In genomic region chr15:50241684-50242450, GRCh38 we compare ENCODE assay signal across 13 cellular contexts. TPM values are rescaled to one million over a fixed set of nuclear protein-coding genes. Genes with fewer than 3 reads are reported as not detected.
DNase-seq lines count a peak whose midpoint lies in the region; ATAC-seq and TF ChIP-seq lines count a peak whose summit lies in the region.
"Had no signal": no experiment of that assay in that cellular context is flagged by ENCODE, and none has a peak within 500 bp of the region (broad histone marks: within the 10 kb centered on the region; RNA-seq: fewer than 3 reads in every experiment).

No MANE protein-coding gene starts in this region.

- no peak overlapping the region for H2BK15ac ChIP-seq in H9 (ENCODE audit: low read depth, low read length)

- H3K56ac ChIP-seq in H9 (ENCODE audit: insufficient read length, low read depth, low read length): no peak overlapping the region

- CTCF ChIA-PET in activated CD4-positive, alpha-beta memory T cell treated with anti-CD3 and anti-CD28 coated beads for 36 hours (lab: Charles Lee): interaction anchor here (0.6 to 1.8 kb wide), 6 partner anchors 16 to 212 kb away, joined by 3 to 8 read pairs (median 3); partner anchors contain the start of gene SLC27A2

- POLR2A ChIA-PET in activated CD4-positive, alpha-beta memory T cell treated with anti-CD3 and anti-CD28 coated beads for 36 hours (lab: Charles Lee): interaction anchor here (0.7 to 1.0 kb wide), 2 partner anchors 57 to 112 kb away, joined by 3 to 7 read pairs; no protein-coding TSS in a partner anchor

- H3K4me3 Mint-ChIP-seq in H9 (no peak overlapping the region), natural killer cell (no peak overlapping the region)
- H3K4me3 Mint-ChIP-seq in activated CD4-positive, alpha-beta memory T cell treated with anti-CD3 and anti-CD28 coated beads for 36 hours: no peak overlapping the region

- no peak overlapping the region for H4K5ac ChIP-seq in H9 (ENCODE audit: insufficient read length, low read depth, low read length)

- H3K79me1 ChIP-seq in H9 (ENCODE audit: insufficient read depth, low read depth, low read length, poor library complexity, severe bottlenecking): no peaks in the 10 kb centered on the region

- no peak overlapping the region for H3K14ac ChIP-seq in H9 (ENCODE audit: insufficient read depth, low read length)

- H4K8ac ChIP-seq in H9 (replicated peaks; ENCODE audit: insufficient read length, low read depth, low read length): no peak overlapping the region

- no peak overlapping the region for H3K27ac ChIP-seq in H9 (ENCODE audit: insufficient read length, low read depth, low read length)
- H3K27ac ChIP-seq: SJCRH30, uterus had no signal

- H2AK5ac ChIP-seq in H9 (ENCODE audit: insufficient read length, low read length): no peak overlapping the region

- H4K20me1 ChIP-seq in H9 (ENCODE audit: control insufficient read depth, insufficient read depth, insufficient read length): no peaks in the 10 kb centered on the region

- H3K9me3 Mint-ChIP-seq in H9: no peaks in the 10 kb centered on the region
- H3K9me3 Mint-ChIP-seq in activated CD4-positive, alpha-beta memory T cell treated with anti-CD3 and anti-CD28 coated beads for 36 hours: no peaks in the 10 kb centered on the region
- no peaks in the 10 kb centered on the region for H3K9me3 Mint-ChIP-seq in natural killer cell

- no peak overlapping the region for H2BK20ac ChIP-seq in H9 (ENCODE audit: low read depth, low read length, poor library complexity, severe bottlenecking)

- H3K27me3 ChIP-seq in H9 (ENCODE audit: insufficient read depth, low read length) (no peaks in the 10 kb centered on the region), kidney epithelial cell (ENCODE audit: control insufficient read depth, insufficient read depth, low read length) (no peaks in the 10 kb centered on the region)
- H3K27me3 ChIP-seq: SJCRH30, uterus had no signal

- H3K36me3 Mint-ChIP-seq in H9 (ENCODE audit: insufficient read depth in 1 of 3, low read depth in 3 of 3) (no peaks in the 10 kb centered on the region), natural killer cell (no peaks in the 10 kb centered on the region)
- no peaks in the 10 kb centered on the region for H3K36me3 Mint-ChIP-seq in activated CD4-positive, alpha-beta memory T cell treated with anti-CD3 and anti-CD28 coated beads for 36 hours

- H2BK12ac ChIP-seq in H9 (ENCODE audit: insufficient read length, low read depth, low read length): no peak overlapping the region

- no peaks in the 10 kb centered on the region for H3K79me2 ChIP-seq in H9 (ENCODE audit: insufficient read depth, low read length)

- no peaks in the 10 kb centered on the region for H3K23me2 ChIP-seq in H9 (ENCODE audit: insufficient read length, low read depth, low read length, poor library complexity, severe bottlenecking)

- ATAC-seq in HG02678 (IDR thresholded peaks at IDR 0.05; ENCODE audit: unreplicated experiment) (no peak), HG03342 (IDR thresholded peaks at IDR 0.05; ENCODE audit: unreplicated experiment) (no peak), GM21529 (IDR thresholded peaks at IDR 0.05; ENCODE audit: unreplicated experiment) (no peak), natural killer cell (no peak)

- no peaks in the 10 kb centered on the region for H3K9me3 ChIP-seq in H9 (ENCODE audit: control insufficient read depth, low read depth, low read length)
- H3K9me3 ChIP-seq: SJCRH30, uterus had no signal

- H3K4me1 Mint-ChIP-seq in H9 (no peaks in the 10 kb centered on the region), natural killer cell (no peaks in the 10 kb centered on the region)
- peaks cover 22% of the 10 kb centered on the region for H3K4me1 Mint-ChIP-seq in activated CD4-positive, alpha-beta memory T cell treated with anti-CD3 and anti-CD28 coated beads for 36 hours (ENCODE audit: low read depth)

- no CpG with 5 or more reads among the region's 5 CpGs for whole genome bisulfite sequencing in H9 (ENCODE audit: extremely low coverage, insufficient read length, low lambda C conversion rate)

- H3K18ac ChIP-seq in H9 (ENCODE audit: insufficient read length, low read depth, low read length): no peak overlapping the region

- no peak overlapping the region for H2AFZ ChIP-seq in H9 (ENCODE audit: low read length)

- H3K9ac ChIP-seq in H9 (ENCODE audit: extremely low read depth, insufficient read length, low read length): no peak overlapping the region

- H2BK120ac ChIP-seq in H9 (ENCODE audit: low read depth, low read length, poor library complexity, severe bottlenecking): no peak overlapping the region

- intact Hi-C loops in activated CD4-positive, alpha-beta memory T cell treated with anti-CD3 and anti-CD28 coated beads for 36 hours (cut with micrococcal nuclease): loop anchor here (1.0 to 5.0 kb wide), 2 partner anchors 35 to 59 kb away; no protein-coding TSS in a partner anchor
- intact Hi-C loops in natural killer cell (cut with micrococcal nuclease): no loop called here

- H2BK5ac ChIP-seq in H9 (ENCODE audit: insufficient read length, low read length): no peak overlapping the region

- H3K4ac ChIP-seq in H9 (ENCODE audit: low read depth, low read length): no peak overlapping the region

- H3K4me1 ChIP-seq in H9 (ENCODE audit: insufficient read depth, low read length): no peaks in the 10 kb centered on the region
- H3K4me1 ChIP-seq: SJCRH30, uterus had no signal

- no peak overlapping the region for H3K23ac ChIP-seq in H9 (ENCODE audit: insufficient read length, low read depth, low read length)

- TF ChIP-seq CTCF in AG10803 (conservative IDR thresholded peaks at IDR 0.05; ENCODE audit: low read length): 0 out of 2 replicates have a peak, but pooled peaks have one; percentile 11
- peak; percentile 22; the same call in 1 of the 3 replicates for TF ChIP-seq CTCF in H9 (conservative IDR thresholded peaks at IDR 0.05)
- TF ChIP-seq CTCF in kidney epithelial cell (IDR thresholded peaks at IDR 0.05; ENCODE audit: insufficient read depth, low read length, poor library complexity, severe bottlenecking): no peak
- no peak for TF ChIP-seq CTCF in natural killer cell (IDR thresholded peaks at IDR 0.05)

- H3K27ac Mint-ChIP-seq in H9 (no peak overlapping the region), natural killer cell (no peak overlapping the region)
- peak overlapping the region; percentile 53 for H3K27ac Mint-ChIP-seq in activated CD4-positive, alpha-beta memory T cell treated with anti-CD3 and anti-CD28 coated beads for 36 hours

- H3T11ph ChIP-seq in H9 (ENCODE audit: low read length): no peak overlapping the region

- no peaks in the 10 kb centered on the region for H3K27me3 Mint-ChIP-seq in H9 (ENCODE audit: low read depth)
- no peaks in the 10 kb centered on the region for H3K27me3 Mint-ChIP-seq in activated CD4-positive, alpha-beta memory T cell treated with anti-CD3 and anti-CD28 coated beads for 36 hours
- H3K27me3 Mint-ChIP-seq in natural killer cell (ENCODE audit: low read depth in 2 of 2): no peaks in the 10 kb centered on the region

- DNase-seq in AG10803 (ENCODE audit: low read depth) (peak; percentile 58), H9 (no peak), kidney epithelial cell (ENCODE audit: low read depth) (peak; percentile 37), natural killer cell (no peak)
- peak; percentile 41 for DNase-seq in activated CD4-positive, alpha-beta memory T cell treated with anti-CD3 and anti-CD28 coated beads for 36 hours
- DNase-seq: activated CD8-positive, alpha-beta memory T cell treated with anti-CD3 and anti-CD28 coated beads for 24 hours; Karpas-422; SJCRH30; small intestine; uterus had no signal

- H3K4me2 ChIP-seq in H9 (ENCODE audit: insufficient read depth, insufficient read length, low read length): no peak overlapping the region

- no peaks in the 10 kb centered on the region for H3K36me3 ChIP-seq in kidney epithelial cell (ENCODE audit: control insufficient read depth, insufficient read depth, low read length)
- H3K36me3 ChIP-seq: SJCRH30, uterus had no signal

- H3K4me3 ChIP-seq in AG10803 (ENCODE audit: low read length) (no peak overlapping the region), kidney epithelial cell (ENCODE audit: low read depth, low read length) (no peak overlapping the region)
- H3K4me3 ChIP-seq: SJCRH30, uterus had no signal

- no peak overlapping the region for H4K91ac ChIP-seq in H9 (ENCODE audit: insufficient read length, low read depth, low read length)

RNA-seq across cellular contexts. Expression of gene HDC, which starts 23.7 kb away (rescaled TPM):
- total RNA-seq in H9 (2021) (not detected in 2 replicates), kidney epithelial cell (not detected in 2 replicates), natural killer cell (100 to 1,000 TPM in 1 of 3 donors, 1 to 10 TPM in 1, under 1 TPM in 1; 0.14 to 494 (median 9.5) TPM)
- total RNA-seq in activated CD4-positive, alpha-beta memory T cell treated with anti-CD3 and anti-CD28 coated beads for 36 hours: under 1 TPM; 0.55 to 0.87 TPM
- total RNA-seq: SJCRH30 had no signal

RNA-seq across cellular contexts. Expression of gene SLC27A2, which starts 59.9 kb away (rescaled TPM):
- total RNA-seq in H9 (2021) (6.2 and 7.0 TPM in 2 replicates), kidney epithelial cell (7.8 and 7.9 TPM in 2 replicates), natural killer cell (1 to 10 TPM in 1 of 3 donors, under 1 TPM in 2; 0.47 to 2.7 (median 0.50) TPM)
- total RNA-seq in activated CD4-positive, alpha-beta memory T cell treated with anti-CD3 and anti-CD28 coated beads for 36 hours: 10 to 100 TPM; 22.5 to 24.3 TPM
- total RNA-seq: SJCRH30 had no signal

Comparison
In these comparisons a context has a peak if more than half of its experiments do, and no peak if none do; other contexts are left out.
1. DNase-seq: peak in AG10803 (single experiment), activated CD4-positive, alpha-beta memory T cell treated with anti-CD3 and anti-CD28 coated beads for 36 hours (single experiment) and kidney epithelial cell (single experiment); none in H9 (single experiment) and natural killer cell (single experiment).
2. CTCF ChIP-seq: peak in AG10803 (single experiment) and H9 (single experiment); none in kidney epithelial cell (single experiment) and natural killer cell (single experiment).